In the genomic region with DNA sequence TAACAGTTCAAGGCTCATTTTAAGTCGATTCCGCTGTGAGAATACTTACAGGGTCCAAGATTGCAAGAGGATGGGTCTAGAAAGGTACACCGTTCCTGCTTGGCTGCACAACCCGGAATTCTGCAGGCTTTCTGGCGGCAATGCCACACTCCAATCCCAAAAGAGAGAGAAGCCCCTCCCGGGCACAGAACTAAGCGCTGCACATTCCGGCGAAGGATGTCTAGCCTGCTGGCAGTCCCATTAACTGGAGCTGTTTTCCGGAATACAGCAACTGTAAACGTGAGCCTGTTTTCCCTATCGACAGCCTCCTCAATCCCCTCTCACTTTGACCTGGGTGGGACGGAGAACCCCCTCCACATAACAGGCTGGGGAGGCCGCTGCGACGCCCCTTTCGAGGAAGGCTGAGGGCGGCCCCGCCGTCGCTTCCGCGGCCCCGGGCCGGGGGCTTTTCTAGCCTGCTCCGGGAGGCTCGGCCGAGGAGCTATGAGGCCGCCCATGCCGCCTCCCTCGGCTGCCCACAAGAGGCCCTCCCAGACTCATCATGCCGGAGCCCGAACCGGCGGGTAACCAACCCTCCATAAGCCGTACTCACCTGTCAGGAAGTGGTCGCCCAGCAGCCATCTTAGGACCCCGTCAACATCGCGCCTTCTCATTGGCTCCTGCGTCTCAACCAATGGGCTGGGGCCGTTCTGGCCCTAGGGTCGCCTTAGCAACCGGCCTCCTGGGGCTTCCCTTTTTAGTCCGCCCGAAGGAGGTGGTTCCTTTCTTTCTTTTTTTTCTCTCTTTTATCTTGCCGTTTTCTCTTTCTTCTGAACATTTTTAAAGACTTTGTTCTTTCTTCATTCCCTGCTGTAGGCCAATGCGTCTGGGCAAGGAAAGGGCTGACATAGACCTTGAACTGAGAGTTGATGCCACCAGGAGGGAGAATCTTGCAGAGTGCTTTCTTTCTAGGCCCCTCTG, we compare ENCODE assay signal across 8 cellular contexts. TPM values are rescaled to one million over a fixed set of nuclear protein-coding genes. Genes with fewer than 3 reads are reported as not detected.
DNase-seq lines count a peak whose midpoint lies in the region; ATAC-seq, FAIRE-seq and TF ChIP-seq lines count a peak whose summit lies in the region.

A gene (minus strand): TSS at position 647 of the 960 bp plus-strand sequence. CDS start 5,909 bp downstream, outside the sequence.

- TF ChIP-seq CTCF in C4-2B (conservative IDR thresholded peaks at IDR 0.05): no peak
- 0 out of 2 replicates have a peak, but pooled peaks have one; percentile 28 for TF ChIP-seq CTCF in HepG2 (CRISPR knock-in tag; IDR thresholded peaks at IDR 0.05)

- TF ChIP-seq POLR2A in HepG2 (IDR thresholded peaks at IDR 0.05; ENCODE audit: insufficient read depth in 1 of 2, low read depth in 2 of 2, low read length in 2 of 2): peak; percentile 74 to 75

- H3K27me3 ChIP-seq in HepG2 (ENCODE audit: control insufficient read depth in 1 of 2, insufficient read depth in 2 of 2, low read length in 2 of 2): peaks cover 0 to 3% of the 10 kb centered on the region in 2 experiments; a peak in 1 of 5 replicates

- peak; percentile 100 for ATAC-seq in GM19395 (IDR thresholded peaks at IDR 0.05; ENCODE audit: unreplicated experiment)
- peak; percentile 99 for ATAC-seq in HG03565 (IDR thresholded peaks at IDR 0.05; ENCODE audit: unreplicated experiment)
- ATAC-seq in HepG2: peak; percentile 100

- peaks cover 0 to 3% of the 10 kb centered on the region in 2 experiments; a peak in 2 of 5 replicates for H3K36me3 ChIP-seq in HepG2 (replicated peaks in 1 of 2; ENCODE audit: control insufficient read depth in 1 of 2, insufficient read depth in 2 of 2, low read length in 2 of 2)

- CTCF ChIA-PET in HepG2 (lab: Yijun Ruan, JAX; ENCODE audit: low intra/inter-chr PET ratio, low total read pairs): no interaction called here

- peak within 1 kb of the TSS; percentile 78 for H3K9ac ChIP-seq in HepG2 (ENCODE audit: insufficient read depth, low read depth, low read length)

- in situ Hi-C loops in HepG2 (cut with HindIII; ENCODE audit: extremely low pct_ligation_motif_present, low pct_unique_long_range_greater_than_20kb): no loop called here

- H3K27ac ChIP-seq in C4-2B (peak within 1 kb of the TSS; percentile 87), HepG2 (ENCODE audit: extremely low read length, insufficient read depth, low read length) (peak within 1 kb of the TSS; percentile 68)

- TSS peak; percentile 76 for BruUV-seq in HepG2 (replicated peaks; lab: Mats Ljungman, UMichigan)

- POLR2A ChIA-PET in HepG2 (lab: Yijun Ruan, JAX): no interaction called here

- 2% methylated on average over 22 of the region's 48 CpGs for WGBS in HepG2 (ENCODE audit: low lambda C conversion rate)

- TF ChIP-seq RAD21 in HepG2 (CRISPR knock-in tag; IDR thresholded peaks at IDR 0.05): peak; percentile 45

- no peak for TF ChIP-seq EP300 in HepG2 (IDR thresholded peaks at IDR 0.05; ENCODE audit: low read depth in 2 of 2, low read length in 2 of 2)
- no peak for TF ChIP-seq EP300 in HepG2 (CRISPR knock-in tag; IDR thresholded peaks at IDR 0.05; ENCODE audit: borderline replicate concordance)

- peaks cover 14% of the 10 kb centered on the region for H3K79me2 ChIP-seq in HepG2 (ENCODE audit: insufficient read depth, low read length)

- peak; percentile 44 for FAIRE-seq in HepG2 (lab: Jason Lieb, UNC)

- peak; percentile 72 for DNase-seq in NCI-H774 (lab: John Stamatoyannopoulos, UW)
- peak; percentile 94 to 96 for DNase-seq in activated CD4-positive, alpha-beta T cell treated with anti-CD3 and anti-CD28 coated beads, Interleukin-2, amount 50 U/mL, for 4 hours
- DNase-seq in dermis microvascular lymphatic vessel endothelial cell (ENCODE audit: low read depth in 2 of 2): peak; percentile 85 to 94
- peak; percentile 88 for DNase-seq in HepG2 (ENCODE audit: low spot score)
- DNase-seq in stimulated activated CD4-positive, alpha-beta T cell treated with anti-CD3 and anti-CD28 coated beads, Interleukin-4, amount 100 ng/mL, for 1 hour: peak; percentile 93

- peak within 1 kb of the TSS; percentile 80 for H3K4me2 ChIP-seq in HepG2 (ENCODE audit: low read depth, low read length)

- H3K4me1 ChIP-seq in HepG2 (ENCODE audit: insufficient read depth, low read length): peaks cover 24% of the 10 kb centered on the region

- no peaks in the 10 kb centered on the region for H3K9me3 ChIP-seq in HepG2 (ENCODE audit: low read length)

- intact Hi-C loops in HepG2 (cut with micrococcal nuclease; ENCODE audit: unreplicated experiment): no loop called here

- H4K20me1 ChIP-seq in HepG2 (ENCODE audit: insufficient read depth, low read length): no peaks in the 10 kb centered on the region

- H2AFZ ChIP-seq in HepG2 (ENCODE audit: low read length): peak within 1 kb of the TSS; percentile 90

- H3K4me3 ChIP-seq in HepG2 (replicated peaks in 1 of 3; ENCODE audit: insufficient read depth in 1 of 3, low read depth in 2 of 3, low read length in 3 of 3): peak within 1 kb of the TSS; percentile 77 to 84 (median 82)

TF ChIP-seq in HepG2, 621 proteins besides CTCF, POLR2A, EP300 and RAD21 (continues in another document):
- TF ChIP-seq SP2 (CRISPR knock-in tag; IDR thresholded peaks at IDR 0.05) (no peak), PHF5A (CRISPR knock-in tag; IDR thresholded peaks at IDR 0.05; ENCODE audit: low read depth, unreplicated experiment) (no peak), ZNF350 (CRISPR knock-in tag; IDR thresholded peaks at IDR 0.05; ENCODE audit: borderline replicate concordance, low read depth) (peak; percentile 65; the same call in 1 of the 2 replicates), HOXA9 (CRISPR knock-in tag; IDR thresholded peaks at IDR 0.05; ENCODE audit: borderline replicate concordance) (no peak), SCMH1 (CRISPR knock-in tag; IDR thresholded peaks at IDR 0.05; ENCODE audit: borderline replicate concordance) (no peak), POLR2G (IDR thresholded peaks at IDR 0.05; ENCODE audit: low read depth, low read length) (peak; percentile 87), ZSCAN22 (CRISPR knock-in tag; IDR thresholded peaks at IDR 0.05) (no peak), SUZ12 (IDR thresholded peaks at IDR 0.05; ENCODE audit: low read depth, low read length) (no peak), ZNF747 (CRISPR knock-in tag; IDR thresholded peaks at IDR 0.05; ENCODE audit: borderline replicate concordance) (no peak)
- TF ChIP-seq, protein P1, sequence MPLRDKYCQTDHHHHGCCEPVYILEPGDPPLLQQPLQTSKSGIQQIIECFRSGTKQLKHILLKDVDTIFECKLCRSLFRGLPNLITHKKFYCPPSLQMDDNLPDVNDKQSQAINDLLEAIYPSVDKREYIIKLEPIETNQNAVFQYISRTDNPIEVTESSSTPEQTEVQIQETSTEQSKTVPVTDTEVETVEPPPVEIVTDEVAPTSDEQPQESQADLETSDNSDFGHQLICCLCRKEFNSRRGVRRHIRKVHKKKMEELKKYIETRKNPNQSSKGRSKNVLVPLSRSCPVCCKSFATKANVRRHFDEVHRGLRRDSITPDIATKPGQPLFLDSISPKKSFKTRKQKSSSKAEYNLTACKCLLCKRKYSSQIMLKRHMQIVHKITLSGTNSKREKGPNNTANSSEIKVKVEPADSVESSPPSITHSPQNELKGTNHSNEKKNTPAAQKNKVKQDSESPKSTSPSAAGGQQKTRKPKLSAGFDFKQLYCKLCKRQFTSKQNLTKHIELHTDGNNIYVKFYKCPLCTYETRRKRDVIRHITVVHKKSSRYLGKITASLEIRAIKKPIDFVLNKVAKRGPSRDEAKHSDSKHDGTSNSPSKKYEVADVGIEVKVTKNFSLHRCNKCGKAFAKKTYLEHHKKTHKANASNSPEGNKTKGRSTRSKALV (CRISPR knock-in tag; IDR thresholded peaks at IDR 0.05): no peak
- TF ChIP-seq, protein P2, sequence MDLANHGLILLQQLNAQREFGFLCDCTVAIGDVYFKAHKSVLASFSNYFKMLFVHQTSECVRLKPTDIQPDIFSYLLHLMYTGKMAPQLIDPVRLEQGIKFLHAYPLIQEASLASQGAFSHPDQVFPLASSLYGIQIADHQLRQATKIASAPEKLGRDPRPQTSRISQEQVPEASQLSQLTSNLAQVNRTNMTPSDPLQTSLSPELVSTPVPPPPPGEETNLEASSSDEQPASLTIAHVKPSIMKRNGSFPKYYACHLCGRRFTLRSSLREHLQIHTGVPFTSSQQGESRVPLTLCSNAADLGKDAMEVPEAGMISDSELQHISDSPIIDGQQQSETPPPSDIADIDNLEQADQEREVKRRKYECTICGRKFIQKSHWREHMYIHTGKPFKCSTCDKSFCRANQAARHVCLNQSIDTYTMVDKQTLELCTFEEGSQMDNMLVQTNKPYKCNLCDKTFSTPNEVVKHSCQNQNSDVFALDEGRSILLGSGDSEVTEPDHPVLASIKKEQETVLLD (CRISPR knock-in tag; IDR thresholded peaks at IDR 0.05; ENCODE audit: low read depth): no peak

RNA-seq across cellular contexts. Expression of the gene that starts here (rescaled TPM):
- total RNA-seq in dermis microvascular lymphatic vessel endothelial cell (31.7 and 37.8 TPM in 2 replicates), HepG2 (2016; rRNA removed; fragmentation: Illumina TruSeq; extraction: Trizol) (61.0 and 78.6 TPM in 2 replicates)
- total RNA-seq in HepG2 (2016; cell fraction: cytosol; rRNA removed; fragmentation: Illumina TruSeq; extraction: Trizol; ENCODE audit: low read depth): 38.8 and 43.1 TPM in 2 replicates
- total RNA-seq in HepG2 (2016; cell fraction: insoluble cytoplasmic fraction; rRNA removed; fragmentation: Illumina TruSeq; extraction: Trizol): 64.5 and 85.6 TPM in 2 replicates
- total RNA-seq in HepG2 (2016; cell fraction: membrane; rRNA removed; fragmentation: Illumina TruSeq; extraction: Trizol): 77.6 and 81.1 TPM in 2 replicates
- total RNA-seq in HepG2 (2016; cell fraction: nucleus; rRNA removed; fragmentation: Illumina TruSeq; extraction: Trizol): 47.5 and 51.0 TPM in 2 replicates
- polyA plus RNA-seq in HepG2 (2011; rRNA removed): 8.4 and 9.2 TPM in 2 replicates
- polyA plus RNA-seq in HepG2 (2011; cell fraction: cytosol; rRNA removed): 7.0 and 7.1 TPM in 2 replicates
- 5.9 and 9.7 TPM in 2 replicates for polyA plus RNA-seq in HepG2 (2011; cell fraction: nucleus; rRNA removed)
- polyA plus RNA-seq in HepG2 (2012): 17.1 and 25.9 TPM in 2 replicates
- 32.1 and 37.9 TPM in 2 replicates for polyA plus RNA-seq in HepG2 (2016; cell fraction: cytosol; fragmentation: Illumina TruSeq; extraction: Trizol; ENCODE audit: low read depth)
- 63.0 and 79.6 TPM in 2 replicates for polyA plus RNA-seq in HepG2 (2016; cell fraction: insoluble cytoplasmic fraction; fragmentation: Illumina TruSeq; extraction: Trizol; ENCODE audit: low read depth)
- polyA plus RNA-seq in HepG2 (2016; cell fraction: membrane; fragmentation: Illumina TruSeq; extraction: Trizol; ENCODE audit: low read depth): 49.1 and 53.4 TPM in 2 replicates
- polyA plus RNA-seq in HepG2 (2016; cell fraction: nucleus; fragmentation: Illumina TruSeq; extraction: Trizol; ENCODE audit: insufficient read depth, low read depth): 37.6 and 38.1 TPM in 2 replicates
- 15.6 and 26.8 TPM in 2 replicates for polyA minus RNA-seq in HepG2 (2011; rRNA and poly(A)+ RNA removed; ENCODE audit: low replicate concordance)
- polyA minus RNA-seq in HepG2 (2011; cell fraction: cytosol; rRNA and poly(A)+ RNA removed): 4.0 and 9.5 TPM in 2 replicates
- polyA minus RNA-seq in HepG2 (2011; cell fraction: nucleus; rRNA and poly(A)+ RNA removed): 53.0 and 53.5 TPM in 2 replicates

Comparison
In these comparisons a context has a peak if more than half of its experiments do, and no peak if none do; other contexts are left out.
1. Peak in every context shown above with its lines: DNase-seq, ATAC-seq, H3K4me3 ChIP-seq and H3K27ac ChIP-seq.